In the genomic region with DNA sequence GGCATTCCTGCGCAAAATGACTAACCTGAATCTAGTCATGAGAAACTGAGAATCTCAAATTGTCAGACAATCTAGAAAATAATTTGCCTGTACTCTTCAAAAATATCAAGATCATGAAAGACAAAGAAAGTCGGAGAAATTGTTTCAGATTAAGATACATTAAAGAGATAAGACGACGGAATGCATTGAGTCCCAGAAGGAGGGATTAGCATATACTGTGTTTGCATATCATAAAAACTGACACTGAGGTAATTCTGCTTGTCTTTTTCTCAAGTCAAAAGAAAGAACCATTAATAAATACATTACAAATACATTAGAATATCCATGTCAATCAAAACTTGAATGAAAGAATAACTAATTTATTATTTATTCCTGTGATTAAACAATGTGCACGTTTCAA, we compare ENCODE assay signal across 7 cellular contexts.
"Had no signal": no experiment of that assay in that cellular context is flagged by ENCODE, and none has a peak within 500 bp of the region (broad histone marks: within the 10 kb centered on the region; RNA-seq: fewer than 3 reads in every experiment).

No MANE protein-coding gene starts in this region.

- FAIRE-seq: G401.6, GM12891, GM12892, GM18507, GM19239 had no signal

- DNase-seq: GDM1, GF-D8 had no signal
